In the genomic region with DNA sequence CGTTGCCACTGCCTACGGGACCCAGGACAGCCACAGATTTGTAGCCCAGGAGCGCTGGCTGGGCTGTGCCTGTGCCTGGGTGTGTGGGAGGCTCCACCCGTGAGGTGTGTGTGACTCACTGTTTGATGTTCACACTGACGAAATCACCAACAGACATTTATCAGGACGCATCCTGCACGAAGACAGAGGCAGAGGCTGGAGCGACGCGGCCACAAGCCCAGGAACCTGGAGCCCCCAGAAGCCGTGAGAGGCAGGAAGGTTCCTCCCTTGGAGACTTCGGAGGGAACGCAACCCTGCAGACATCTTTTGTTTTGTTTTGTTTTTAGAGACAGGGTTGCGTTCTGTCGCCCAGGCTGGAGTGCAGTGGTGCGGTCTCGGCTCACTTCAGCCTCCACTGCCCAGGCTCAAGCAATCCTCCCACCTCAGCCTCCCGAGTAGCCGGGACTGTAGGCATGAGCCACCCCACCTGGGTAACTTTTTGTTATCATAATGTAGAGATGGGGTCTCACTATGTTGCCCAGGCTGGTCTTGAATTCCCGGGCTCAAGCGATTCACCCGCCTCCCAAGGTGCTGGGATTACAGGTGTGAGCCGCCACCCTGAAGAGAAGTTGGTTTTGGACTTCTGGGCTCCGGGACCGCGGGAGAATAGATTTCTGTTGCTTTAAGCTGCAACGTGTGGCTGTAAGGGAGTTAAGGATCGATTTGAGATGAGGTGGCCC, we compare ENCODE assay signal across 1 cellular context.
TF ChIP-seq lines count a peak whose summit lies in the region.

No MANE protein-coding gene starts in this region.

TF ChIP-seq in K562, 482 proteins besides CTCF, POLR2A, EP300 and RAD21 (continued from another document and continues in another):
- TF ChIP-seq TRIM25 (IDR thresholded peaks at IDR 0.05; ENCODE audit: borderline replicate concordance) = no peak
- TF ChIP-seq ZNF668 (CRISPR knock-in tag; IDR thresholded peaks at IDR 0.05) = no peak
- TF ChIP-seq NBN (IDR thresholded peaks at IDR 0.05; ENCODE audit: low read depth) = no peak
- no peak for TF ChIP-seq TRIM28 (IDR thresholded peaks at IDR 0.05)
- no peak for TF ChIP-seq MAFK (IDR thresholded peaks at IDR 0.05; ENCODE audit: low read length)
- no peak for TF ChIP-seq XRCC3 (IDR thresholded peaks at IDR 0.05)
- TF ChIP-seq ZFX (CRISPR knock-in tag; IDR thresholded peaks at IDR 0.05) = no peak
- no peak for TF ChIP-seq ZNF384 (IDR thresholded peaks at IDR 0.05; ENCODE audit: low read depth, low read length)
- no peak for TF ChIP-seq MAFF (IDR thresholded peaks at IDR 0.05; ENCODE audit: low read length)
- TF ChIP-seq ZNF3 (CRISPR knock-in tag; IDR thresholded peaks at IDR 0.05) = no peak
- TF ChIP-seq NFYB (IDR thresholded peaks at IDR 0.05; ENCODE audit: extremely low read depth, insufficient read length) = no peak
- TF ChIP-seq ZKSCAN3 (CRISPR knock-in tag; IDR thresholded peaks at IDR 0.05) = no peak
- TF ChIP-seq MYC (IDR thresholded peaks at IDR 0.05; ENCODE audit: low read depth, low read length) = 0 out of 2 replicates have a peak, but pooled peaks have one; percentile 46
- TF ChIP-seq MYC (CRISPR knock-in tag; IDR thresholded peaks at IDR 0.05; ENCODE audit: borderline replicate concordance, low read depth) = no peak
- peak; percentile 93 for TF ChIP-seq ATF3 (IDR thresholded peaks at IDR 0.05)
- TF ChIP-seq ATF3 (CRISPR knock-in tag; conservative IDR thresholded peaks at IDR 0.05) = peak; percentile 71; the same call in 1 of the 2 replicates
- no peak for TF ChIP-seq SAP30 (IDR thresholded peaks at IDR 0.05; ENCODE audit: borderline replicate concordance, insufficient read depth, low read depth, low read length, poor library complexity, severe bottlenecking)
- TF ChIP-seq KAT2B (IDR thresholded peaks at IDR 0.05; ENCODE audit: low read depth, low read length) = no peak
- peak; percentile 95 for TF ChIP-seq FOSL1 (tag; conservative IDR thresholded peaks at IDR 0.05)
- TF ChIP-seq, protein P1, sequence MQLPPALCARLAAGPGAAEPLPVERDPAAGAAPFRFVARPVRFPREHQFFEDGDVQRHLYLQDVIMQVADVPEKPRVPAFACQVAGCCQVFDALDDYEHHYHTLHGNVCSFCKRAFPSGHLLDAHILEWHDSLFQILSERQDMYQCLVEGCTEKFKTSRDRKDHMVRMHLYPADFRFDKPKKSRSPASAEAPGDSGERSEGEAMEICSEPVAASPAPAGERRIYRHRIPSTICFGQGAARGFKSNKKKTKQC (CRISPR knock-in tag; IDR thresholded peaks at IDR 0.05) = no peak
- TF ChIP-seq, protein P2, sequence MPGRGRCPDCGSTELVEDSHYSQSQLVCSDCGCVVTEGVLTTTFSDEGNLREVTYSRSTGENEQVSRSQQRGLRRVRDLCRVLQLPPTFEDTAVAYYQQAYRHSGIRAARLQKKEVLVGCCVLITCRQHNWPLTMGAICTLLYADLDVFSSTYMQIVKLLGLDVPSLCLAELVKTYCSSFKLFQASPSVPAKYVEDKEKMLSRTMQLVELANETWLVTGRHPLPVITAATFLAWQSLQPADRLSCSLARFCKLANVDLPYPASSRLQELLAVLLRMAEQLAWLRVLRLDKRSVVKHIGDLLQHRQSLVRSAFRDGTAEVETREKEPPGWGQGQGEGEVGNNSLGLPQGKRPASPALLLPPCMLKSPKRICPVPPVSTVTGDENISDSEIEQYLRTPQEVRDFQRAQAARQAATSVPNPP (IDR thresholded peaks at IDR 0.05; ENCODE audit: borderline replicate concordance, insufficient read depth, insufficient read length) = no peak
- peak; percentile 76 for TF ChIP-seq TFAP4 (CRISPR knock-in tag; IDR thresholded peaks at IDR 0.05; ENCODE audit: borderline replicate concordance)
- TF ChIP-seq KLF6 (CRISPR knock-in tag; IDR thresholded peaks at IDR 0.05; ENCODE audit: borderline replicate concordance) = no peak
- peak in 1 of 2 experiments; percentile 50; a peak in 1 of 4 replicates for TF ChIP-seq HDAC1 (IDR thresholded peaks at IDR 0.05)
- TF ChIP-seq ZNF174 (CRISPR knock-in tag; IDR thresholded peaks at IDR 0.05) = no peak
- peak; percentile 70; the same call in 1 of the 2 replicates for TF ChIP-seq RNF2 (IDR thresholded peaks at IDR 0.05)
- no peak for TF ChIP-seq ZNF589 (CRISPR knock-in tag; IDR thresholded peaks at IDR 0.05; ENCODE audit: low read depth)
- 0 out of 2 replicates have a peak, but pooled peaks have one; percentile 22 for TF ChIP-seq MTA2 (IDR thresholded peaks at IDR 0.05; ENCODE audit: low read depth)
- TF ChIP-seq ZNF143 (CRISPR knock-in tag; IDR thresholded peaks at IDR 0.05) = no peak
- no peak for TF ChIP-seq CSDE1 (IDR thresholded peaks at IDR 0.05)
- peak; percentile 70 for TF ChIP-seq TCF3 (CRISPR knock-in tag; IDR thresholded peaks at IDR 0.05)
- no peak for TF ChIP-seq ZNF217 (CRISPR knock-in tag; IDR thresholded peaks at IDR 0.05)
- TF ChIP-seq ESRRA (IDR thresholded peaks at IDR 0.05; ENCODE audit: borderline replicate concordance, low read depth) = no peak
- TF ChIP-seq EGR1 (conservative IDR thresholded peaks at IDR 0.05) = peak; percentile 87
- no peak for TF ChIP-seq NFATC3 (IDR thresholded peaks at IDR 0.05)
- TF ChIP-seq ZNF445 (CRISPR knock-in tag; IDR thresholded peaks at IDR 0.05; ENCODE audit: low read depth) = no peak
- TF ChIP-seq, protein P3, sequence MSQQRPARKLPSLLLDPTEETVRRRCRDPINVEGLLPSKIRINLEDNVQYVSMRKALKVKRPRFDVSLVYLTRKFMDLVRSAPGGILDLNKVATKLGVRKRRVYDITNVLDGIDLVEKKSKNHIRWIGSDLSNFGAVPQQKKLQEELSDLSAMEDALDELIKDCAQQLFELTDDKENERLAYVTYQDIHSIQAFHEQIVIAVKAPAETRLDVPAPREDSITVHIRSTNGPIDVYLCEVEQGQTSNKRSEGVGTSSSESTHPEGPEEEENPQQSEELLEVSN (IDR thresholded peaks at IDR 0.05; ENCODE audit: borderline replicate concordance in 1 of 2, extremely low read depth in 1 of 2, insufficient read depth in 1 of 2, insufficient read length in 1 of 2, low read depth in 1 of 2, low read length in 1 of 2, poor library complexity in 1 of 2, severe bottlenecking in 1 of 2) = peak in 1 of 2 experiments; percentile 31
- TF ChIP-seq ATF7 (IDR thresholded peaks at IDR 0.05) = peak; percentile 88
- TF ChIP-seq, protein P4, sequence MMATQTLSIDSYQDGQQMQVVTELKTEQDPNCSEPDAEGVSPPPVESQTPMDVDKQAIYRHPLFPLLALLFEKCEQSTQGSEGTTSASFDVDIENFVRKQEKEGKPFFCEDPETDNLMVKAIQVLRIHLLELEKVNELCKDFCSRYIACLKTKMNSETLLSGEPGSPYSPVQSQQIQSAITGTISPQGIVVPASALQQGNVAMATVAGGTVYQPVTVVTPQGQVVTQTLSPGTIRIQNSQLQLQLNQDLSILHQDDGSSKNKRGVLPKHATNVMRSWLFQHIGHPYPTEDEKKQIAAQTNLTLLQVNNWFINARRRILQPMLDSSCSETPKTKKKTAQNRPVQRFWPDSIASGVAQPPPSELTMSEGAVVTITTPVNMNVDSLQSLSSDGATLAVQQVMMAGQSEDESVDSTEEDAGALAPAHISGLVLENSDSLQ (IDR thresholded peaks at IDR 0.05) = peak; percentile 58
- TF ChIP-seq, protein P5, sequence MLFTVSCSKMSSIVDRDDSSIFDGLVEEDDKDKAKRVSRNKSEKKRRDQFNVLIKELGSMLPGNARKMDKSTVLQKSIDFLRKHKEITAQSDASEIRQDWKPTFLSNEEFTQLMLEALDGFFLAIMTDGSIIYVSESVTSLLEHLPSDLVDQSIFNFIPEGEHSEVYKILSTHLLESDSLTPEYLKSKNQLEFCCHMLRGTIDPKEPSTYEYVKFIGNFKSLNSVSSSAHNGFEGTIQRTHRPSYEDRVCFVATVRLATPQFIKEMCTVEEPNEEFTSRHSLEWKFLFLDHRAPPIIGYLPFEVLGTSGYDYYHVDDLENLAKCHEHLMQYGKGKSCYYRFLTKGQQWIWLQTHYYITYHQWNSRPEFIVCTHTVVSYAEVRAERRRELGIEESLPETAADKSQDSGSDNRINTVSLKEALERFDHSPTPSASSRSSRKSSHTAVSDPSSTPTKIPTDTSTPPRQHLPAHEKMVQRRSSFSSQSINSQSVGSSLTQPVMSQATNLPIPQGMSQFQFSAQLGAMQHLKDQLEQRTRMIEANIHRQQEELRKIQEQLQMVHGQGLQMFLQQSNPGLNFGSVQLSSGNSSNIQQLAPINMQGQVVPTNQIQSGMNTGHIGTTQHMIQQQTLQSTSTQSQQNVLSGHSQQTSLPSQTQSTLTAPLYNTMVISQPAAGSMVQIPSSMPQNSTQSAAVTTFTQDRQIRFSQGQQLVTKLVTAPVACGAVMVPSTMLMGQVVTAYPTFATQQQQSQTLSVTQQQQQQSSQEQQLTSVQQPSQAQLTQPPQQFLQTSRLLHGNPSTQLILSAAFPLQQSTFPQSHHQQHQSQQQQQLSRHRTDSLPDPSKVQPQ (CRISPR knock-in tag; IDR thresholded peaks at IDR 0.05; ENCODE audit: borderline replicate concordance) = no peak
- no peak for TF ChIP-seq MTF1 (CRISPR knock-in tag; IDR thresholded peaks at IDR 0.05; ENCODE audit: borderline replicate concordance)
- no peak for TF ChIP-seq DDX20 (tag; IDR thresholded peaks at IDR 0.05; ENCODE audit: low read depth)
- TF ChIP-seq MEF2A (IDR thresholded peaks at IDR 0.05; ENCODE audit: control insufficient read depth, low read depth, low read length) = no peak
- TF ChIP-seq MEF2D (tag; conservative IDR thresholded peaks at IDR 0.05; ENCODE audit: low read depth) = no peak
- TF ChIP-seq JUND (IDR thresholded peaks at IDR 0.05; ENCODE audit: borderline replicate concordance, low read depth, low read length) = peak; percentile 98
- TF ChIP-seq JUND (tag; IDR thresholded peaks at IDR 0.05; ENCODE audit: borderline replicate concordance, low read depth, low read length) = peak; percentile 95; the same call in 2 of the 3 replicates
- no peak for TF ChIP-seq STAT6 (CRISPR knock-in tag; IDR thresholded peaks at IDR 0.05)
- TF ChIP-seq TFAM (CRISPR knock-in tag; conservative IDR thresholded peaks at IDR 0.05) = no peak
- TF ChIP-seq, protein P6, sequence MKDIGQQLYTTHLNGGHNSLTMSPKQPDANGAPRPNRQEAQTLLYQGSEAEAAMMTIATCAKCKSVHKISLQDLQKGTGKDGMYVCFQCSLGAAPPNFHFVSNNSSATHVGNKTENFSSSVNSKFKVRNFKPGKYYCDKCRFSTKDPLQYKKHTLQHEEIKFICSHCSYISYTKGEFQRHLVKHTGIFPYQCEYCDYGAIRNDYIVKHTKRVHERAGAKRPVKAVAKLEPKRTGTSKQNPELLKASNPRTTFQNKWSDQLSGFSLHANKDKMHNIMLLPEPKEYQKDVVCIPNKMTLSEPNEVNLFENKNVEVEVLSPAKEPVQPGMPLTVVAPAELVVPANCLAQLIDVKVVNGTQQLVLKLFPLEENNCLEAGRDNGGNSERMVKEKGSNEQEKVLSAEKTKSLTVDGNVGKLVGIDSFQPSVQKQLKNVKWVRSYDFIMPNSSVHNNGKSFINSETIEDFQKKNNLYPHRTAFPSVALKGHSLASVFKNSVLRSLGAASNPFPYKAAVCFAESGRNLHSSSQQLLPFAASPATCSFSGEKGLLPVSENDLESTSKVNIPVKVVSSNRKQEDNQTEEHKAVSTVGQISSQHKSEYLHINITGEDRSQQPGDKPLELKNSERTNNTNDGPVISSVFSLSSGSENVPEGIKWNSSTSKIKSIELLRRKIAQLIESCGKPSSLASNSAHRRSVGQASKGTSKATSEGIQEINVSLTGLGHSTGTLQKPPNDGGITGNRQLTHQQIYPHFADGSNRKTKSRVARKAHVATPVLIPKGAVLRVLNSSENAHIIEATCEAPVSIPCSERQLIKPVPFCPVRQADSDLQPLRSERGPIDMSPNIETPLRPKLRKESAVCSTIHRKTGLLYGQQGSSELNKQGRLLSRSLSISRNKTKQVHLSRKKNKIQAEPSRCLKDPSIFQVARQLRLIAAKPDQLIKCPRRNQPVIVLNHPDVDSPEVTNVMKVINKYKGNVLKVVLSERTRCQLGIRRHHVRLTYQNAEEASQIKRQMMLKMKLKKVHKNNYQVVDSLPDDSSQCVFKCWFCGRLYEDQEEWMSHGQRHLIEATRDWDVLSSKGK (CRISPR knock-in tag; IDR thresholded peaks at IDR 0.05) = no peak
- TF ChIP-seq CAMTA2 (CRISPR knock-in tag; conservative IDR thresholded peaks at IDR 0.05) = no peak
